In genomic region chr14:103521438-103521961, GRCh38 we compare ENCODE assay signal across 6 cellular contexts. TPM values are rescaled to one million over a fixed set of nuclear protein-coding genes. Genes with fewer than 3 reads are reported as not detected.
DNase-seq lines count a peak whose midpoint lies in the region; ATAC-seq, FAIRE-seq and TF ChIP-seq lines count a peak whose summit lies in the region.

No MANE protein-coding gene starts in this region.

- DNase-seq in COR-L47 (lab: John Stamatoyannopoulos, UW) (peak; percentile 58), Panc1 (ENCODE audit: low read depth, low spot score) (no peak), left colon (peak in 1 of 2 donors; percentile 58), NCI-H1694 treated with DMSO at 0.1 percent for 48 hours (lab: John Stamatoyannopoulos, UW) (no peak), H54 (ENCODE audit: insufficient read length, low spot score) (no peak)

- no peaks in the 10 kb centered on the region; the same call in 1 of the 2 replicates for H3K36me3 ChIP-seq in Panc1 (ENCODE audit: control insufficient read depth, insufficient read depth, low read length)

- no peaks in the 10 kb centered on the region for H3K27me3 ChIP-seq in Panc1 (ENCODE audit: control insufficient read depth, insufficient read depth, low read length)

- no peaks in the 10 kb centered on the region for H3K9me3 ChIP-seq in Panc1 (ENCODE audit: control insufficient read depth, insufficient read depth, low read depth, low read length)

- in situ Hi-C loops in Panc1 (cut with HindIII; ENCODE audit: low pct_unique_long_range_greater_than_20kb, low sequenced_read_pairs) = no loop called here

- CTCF ChIA-PET in Panc1 (lab: Charles Lee) = interaction anchor here (0.5 to 1.4 kb wide), 2 partner anchors 26 to 97 kb away, joined by 3 to 4 read pairs; no protein-coding TSS in a partner anchor

- H3K4me3 ChIP-seq in Panc1 (ENCODE audit: low read depth in 2 of 2, low read length in 2 of 2) = peak overlapping the region; percentile 48 to 50

- no peak for TF ChIP-seq POLR2A in H54 (IDR thresholded peaks at IDR 0.05; ENCODE audit: low read depth, low read length)

- TF ChIP-seq CTCF in Panc1 (IDR thresholded peaks at IDR 0.05) = no peak; the same call in 1 of the 2 replicates

- ATAC-seq in Panc1 = no peak; the same call in none of the 2 replicates
- peak; percentile 27 for ATAC-seq in left colon
- ATAC-seq in HG02759 (IDR thresholded peaks at IDR 0.05; ENCODE audit: unreplicated experiment) = no peak

- intact Hi-C loops in Panc1 (cut with micrococcal nuclease; ENCODE audit: unreplicated experiment) (no loop called here), left colon (cut with DNase I, micrococcal nuclease) (no loop called here)

- no peak for FAIRE-seq in H54 (lab: Jason Lieb, UNC)

- BruUV-seq in Panc1 (replicated peaks; lab: Mats Ljungman, UMichigan) = no TSS peak

- no peak overlapping the region for H3K27ac ChIP-seq in Panc1 (ENCODE audit: low read length)

- POLR2A ChIA-PET in Panc1 (lab: Charles Lee) = interaction anchor here (0.7 kb wide), 1 partner anchor 36 kb away, joined by 3 read pairs; no protein-coding TSS in a partner anchor

- H3K4me1 ChIP-seq in Panc1 (ENCODE audit: control insufficient read depth, insufficient read depth, low read length) = peaks cover 51% of the 10 kb centered on the region

RNA-seq across cellular contexts. Expression of gene CKB, which starts 1.1 kb away (rescaled TPM):
- total RNA-seq in Panc1 (2021; ENCODE audit: unreplicated experiment) = 436 TPM
- 1,631 TPM for polyA plus RNA-seq in Panc1 (2012; ENCODE audit: insufficient read length)
- 1,000 to 10,000 TPM; 1,945 to 3,680 TPM for total RNA-seq in left colon

RNA-seq across cellular contexts. Expression of gene TRMT61A, which starts 7.5 kb away (rescaled TPM):
- total RNA-seq in Panc1 (2021; ENCODE audit: unreplicated experiment) (22.9 TPM), left colon (10 to 100 TPM; 10.1 to 10.6 TPM)
- polyA plus RNA-seq in Panc1 (2012; ENCODE audit: insufficient read length) = 23.8 TPM

RNA-seq across cellular contexts. Expression of gene BAG5, which starts 41.0 kb away (rescaled TPM):
- total RNA-seq in Panc1 (2021; ENCODE audit: unreplicated experiment) (22.5 TPM), left colon (10 to 100 TPM; 27.0 to 29.9 TPM)
- 9.1 TPM for polyA plus RNA-seq in Panc1 (2012; ENCODE audit: insufficient read length)

RNA-seq across cellular contexts. Expression of gene COA8, which starts 41.3 kb away (rescaled TPM):
- total RNA-seq in Panc1 (2021; ENCODE audit: unreplicated experiment) (42.2 TPM), left colon (10 to 100 TPM; 27.4 to 33.4 TPM)
- 34.1 TPM for polyA plus RNA-seq in Panc1 (2012; ENCODE audit: insufficient read length)
